In the genomic region with DNA sequence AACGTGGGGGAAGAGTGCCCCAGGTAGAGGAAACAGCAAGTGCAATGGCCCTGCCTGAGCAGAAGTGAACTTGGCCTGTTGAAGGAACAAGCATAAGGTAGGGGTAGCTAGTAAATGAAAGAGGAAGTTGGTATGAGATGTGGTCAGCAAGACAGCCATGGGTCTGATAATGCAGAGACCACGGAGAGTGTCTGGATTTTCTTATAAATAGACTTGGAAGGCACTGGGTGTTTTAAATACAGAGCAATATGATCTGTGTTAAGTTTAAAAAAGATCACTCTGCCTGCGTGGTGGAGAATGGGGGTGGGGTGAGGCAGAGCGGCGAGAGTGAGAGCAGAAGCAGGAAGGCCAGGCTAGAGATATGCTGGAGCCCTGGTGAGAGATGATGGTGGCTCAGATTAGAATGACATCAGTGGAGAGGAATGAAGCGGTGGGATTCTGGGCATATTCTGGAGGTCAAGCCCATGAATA, we compare ENCODE assay signal across 8 cellular contexts. TPM values are rescaled to one million over a fixed set of nuclear protein-coding genes. Genes with fewer than 3 reads are reported as not detected.
DNase-seq lines count a peak whose midpoint lies in the region; ATAC-seq and TF ChIP-seq lines count a peak whose summit lies in the region.

No MANE protein-coding gene starts in this region.

- peaks cover 36% of the 10 kb centered on the region for H3K4me1 Mint-ChIP-seq in stimulated activated naive CD8-positive, alpha-beta T cell treated with anti-CD3 and anti-CD28 coated beads, Interleukin-15, amount 100 ng/mL, for 72 hours

- H3K36me3 ChIP-seq in cardiac muscle cell, result no peaks in the 10 kb centered on the region

- CTCF ChIA-PET in RWPE1 (lab: Yijun Ruan, JAX), result no interaction called here

- peak; percentile 92 for DNase-seq in ELR (ENCODE audit: low read depth)
- DNase-seq in UCSD-AML1 (lab: John Stamatoyannopoulos, UW; ENCODE audit: unreplicated experiment), result peak; percentile 46
- peak; percentile 60 to 65 for DNase-seq in cardiac muscle cell (ENCODE audit: low read depth in 1 of 2, low spot score in 1 of 2)
- no peak for DNase-seq in stimulated activated naive CD8-positive, alpha-beta T cell treated with anti-CD3 and anti-CD28 coated beads, Interleukin-15, amount 100 ng/mL, for 72 hours
- no peak for DNase-seq in RWPE1 (ENCODE audit: low spot score)
- no peak for DNase-seq in NCI-H1092 (lab: John Stamatoyannopoulos, UW)

- TF ChIP-seq CTCF in cardiac muscle cell (IDR thresholded peaks at IDR 0.05; ENCODE audit: low read depth, low read length) (no peak), RWPE1 (conservative IDR thresholded peaks at IDR 0.05; ENCODE audit: low read depth) (no peak)

- ATAC-seq in GM19468 (IDR thresholded peaks at IDR 0.05; ENCODE audit: extremely low read depth, unreplicated experiment) (peak; percentile 82), HG03469 (IDR thresholded peaks at IDR 0.05; ENCODE audit: unreplicated experiment) (peak; percentile 94)
- peak; percentile 52 for ATAC-seq in stimulated activated naive CD8-positive, alpha-beta T cell treated with anti-CD3 and anti-CD28 coated beads, Interleukin-15, amount 100 ng/mL, for 72 hours

- H3K27ac Mint-ChIP-seq in stimulated activated naive CD8-positive, alpha-beta T cell treated with anti-CD3 and anti-CD28 coated beads, Interleukin-15, amount 100 ng/mL, for 72 hours, result no peak overlapping the region

- H3K27me3 Mint-ChIP-seq in stimulated activated naive CD8-positive, alpha-beta T cell treated with anti-CD3 and anti-CD28 coated beads, Interleukin-15, amount 100 ng/mL, for 72 hours, result peaks cover 76% of the 10 kb centered on the region

- peaks cover 3% of the 10 kb centered on the region for H3K4me1 ChIP-seq in cardiac muscle cell (ENCODE audit: low read depth)

- no peak overlapping the region for H3K4me3 ChIP-seq in cardiac muscle cell

- peak overlapping the region; percentile 55 to 61 for H3K4me3 Mint-ChIP-seq in stimulated activated naive CD8-positive, alpha-beta T cell treated with anti-CD3 and anti-CD28 coated beads, Interleukin-15, amount 100 ng/mL, for 72 hours

- POLR2A ChIA-PET in RWPE1 (lab: Yijun Ruan, JAX; ENCODE audit: low non-redundant PET), result no interaction called here

- H3K27ac ChIP-seq in cardiac muscle cell (peak overlapping the region; percentile 76), RWPE1 (no peak overlapping the region)

- no peaks in the 10 kb centered on the region for H3K27me3 ChIP-seq in cardiac muscle cell

- H3K9me3 ChIP-seq in cardiac muscle cell (ENCODE audit: low read depth), result no peaks in the 10 kb centered on the region

- no peaks in the 10 kb centered on the region for H3K9me3 Mint-ChIP-seq in stimulated activated naive CD8-positive, alpha-beta T cell treated with anti-CD3 and anti-CD28 coated beads, Interleukin-15, amount 100 ng/mL, for 72 hours

RNA-seq across cellular contexts. Expression of gene ADAM19, which starts 4.2 kb away (rescaled TPM):
- 8.8 and 11.5 TPM in 2 replicates for total RNA-seq in cardiac muscle cell
- polyA plus RNA-seq in cardiac muscle cell, result 6.5 and 7.2 TPM in 2 replicates

Comparison
In these comparisons a context has a peak if more than half of its experiments do, and no peak if none do; other contexts are left out.
1. DNase-seq: peak in ELR (single experiment), UCSD-AML1 (single experiment) and cardiac muscle cell (2 of 2); none in stimulated activated naive CD8-positive, alpha-beta T cell treated with anti-CD3 and anti-CD28 coated beads, Interleukin-15, amount 100 ng/mL, for 72 hours (0 of 2), RWPE1 (single experiment) and NCI-H1092 (single experiment).
2. Peak in every context shown above with its lines, with median percentiles within 50 percentile points of each other: ATAC-seq.